10 cellular contexts compared by ENCODE assay signal in the genomic region with DNA sequence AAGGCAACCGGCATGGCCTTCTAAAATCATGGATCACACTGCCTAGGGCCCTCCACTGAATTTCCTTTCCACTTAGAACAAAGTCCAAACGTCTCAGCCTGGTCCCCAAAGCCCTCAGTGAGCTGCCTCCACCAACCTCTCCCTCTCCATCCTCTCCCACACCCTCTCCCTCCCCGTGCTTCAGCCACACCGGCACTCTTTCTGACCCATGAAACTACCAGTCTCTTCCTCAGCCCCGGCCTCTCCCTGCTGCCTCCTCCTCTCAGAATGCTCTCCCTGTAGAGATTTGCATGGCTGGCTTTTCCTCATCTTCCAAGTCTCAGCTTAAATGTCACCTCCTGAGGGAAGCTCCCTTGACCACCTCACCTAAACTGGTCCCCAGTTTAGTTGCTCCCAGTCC.
"Had no signal": no experiment of that assay in that cellular context is flagged by ENCODE, and none has a peak within 500 bp of the region (broad histone marks: within the 10 kb centered on the region; RNA-seq: fewer than 3 reads in every experiment).

No MANE protein-coding gene starts in this region.

- DNase-seq: GM23248, GOT3, H7, HFFc6, IMR-90 had no signal

- H3K27ac Mint-ChIP-seq: HFFc6 had no signal

- H3K4me1 ChIP-seq: HAP-1 had no signal

- H3K4me3 Mint-ChIP-seq: HFFc6 had no signal

- H3K27ac ChIP-seq: GM23248, HL-60 had no signal

- H3K4me3 ChIP-seq: GM23248, HAP-1, K562 had no signal

- H3K9ac ChIP-seq: GM23248 had no signal

- H3K9me3 Mint-ChIP-seq: HFFc6 had no signal

- H2AFZ ChIP-seq: GM23248 had no signal

- H3K36me3 ChIP-seq: HAP-1 had no signal

- ATAC-seq: HCT116, HepG2, K562 had no signal

- H3K9me3 ChIP-seq: HAP-1 had no signal
